ENCODE assay signal across 8 cellular contexts in the genomic region with DNA sequence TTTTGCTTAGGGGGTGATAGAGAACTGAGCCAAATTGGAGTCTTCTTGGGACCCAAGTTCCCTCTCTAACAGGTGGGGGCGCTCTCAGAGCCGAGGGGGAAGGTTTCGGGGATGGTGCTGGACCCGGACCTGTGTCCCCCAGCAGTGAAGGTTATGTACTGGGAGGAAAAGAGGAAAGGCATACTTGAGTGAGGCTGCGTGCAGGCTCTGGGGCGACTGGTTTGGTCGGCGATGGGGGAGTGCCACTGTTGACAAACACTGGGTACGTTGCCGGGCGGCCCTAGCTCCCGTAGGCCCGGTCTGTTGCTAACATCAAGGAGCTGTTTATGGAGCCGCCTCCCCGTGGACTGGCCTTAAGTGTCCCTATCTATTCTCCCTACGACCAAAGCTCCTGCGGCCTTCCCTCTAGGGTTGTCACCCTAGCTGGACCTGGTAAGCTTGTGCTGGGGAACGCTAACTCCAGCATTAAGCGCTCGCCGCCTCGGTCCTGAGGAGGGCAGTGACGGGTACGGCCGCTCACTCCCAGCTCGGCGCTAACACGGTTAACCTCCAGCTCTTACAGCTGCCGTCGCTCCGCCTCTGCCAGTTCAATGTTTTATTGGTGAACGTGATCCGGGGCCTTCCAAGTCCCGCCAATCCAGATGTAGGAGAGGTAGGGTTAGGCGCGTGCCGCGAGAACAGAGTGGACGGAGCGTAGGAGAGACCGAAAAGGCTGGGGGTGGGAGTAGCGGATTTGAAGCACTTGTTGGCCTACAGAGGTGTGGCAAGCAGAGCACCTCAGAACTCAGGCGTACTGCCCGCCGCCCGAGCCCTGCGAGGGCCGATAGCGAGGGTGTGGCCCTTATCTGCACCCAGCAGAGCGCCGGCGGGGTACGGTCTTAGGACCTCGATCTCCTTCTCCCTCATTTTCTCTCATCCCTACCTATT. TPM values are rescaled to one million over a fixed set of nuclear protein-coding genes. Genes with fewer than 3 reads are reported as not detected.
DNase-seq lines count a peak whose midpoint lies in the region; ATAC-seq, FAIRE-seq and TF ChIP-seq lines count a peak whose summit lies in the region.

A gene (plus strand): TSS at position 685 of the 927 bp plus-strand sequence. CDS start 422 bp downstream, outside the sequence.

- peaks cover 33% of the 10 kb centered on the region for H3K36me3 ChIP-seq in OCI-LY3 (replicated peaks; ENCODE audit: low read depth, low read length)
- H3K36me3 ChIP-seq in endothelial cell of umbilical vein (ENCODE audit: control insufficient read depth in 2 of 2, extremely low read depth in 1 of 2, insufficient read depth in 2 of 2, low read length in 2 of 2), result peaks cover 2 to 20% of the 10 kb centered on the region in 2 experiments

- H3K27me3 ChIP-seq in OCI-LY3 (ENCODE audit: low read depth, low read length) (no peaks in the 10 kb centered on the region), endothelial cell of umbilical vein (ENCODE audit: control insufficient read depth in 2 of 2, insufficient read depth in 2 of 2, low read length in 2 of 2) (no peaks in the 10 kb centered on the region)

- H3K4me3 ChIP-seq in OCI-LY3 (ENCODE audit: low read length) (peak within 1 kb of the TSS; percentile 80), endothelial cell of umbilical vein (replicated peaks in 1 of 3; ENCODE audit: insufficient read depth in 1 of 3, low read depth in 1 of 3, low read length in 3 of 3) (peak within 1 kb of the TSS; percentile 81 to 87 (median 87))

- TF ChIP-seq POLR2A in endothelial cell of umbilical vein (IDR thresholded peaks at IDR 0.05; ENCODE audit: low read depth, low read length), result peak; percentile 21

- H3K4me2 ChIP-seq in OCI-LY3 (ENCODE audit: low read length), result peak within 1 kb of the TSS; percentile 91
- H3K4me2 ChIP-seq in endothelial cell of umbilical vein (ENCODE audit: insufficient read depth, low read length), result peak within 1 kb of the TSS; percentile 93

- BruUV-seq in endothelial cell of umbilical vein (replicated peaks; lab: Mats Ljungman, UMichigan), result TSS peak; percentile 70

- POLR2A ChIA-PET in endothelial cell of umbilical vein (lab: Charles Lee), result interaction anchor here (0.5 to 2.2 kb wide), 6 partner anchors 10 to 216 kb away, joined by 3 to 8 read pairs (median 4); a partner anchor contains a TSS

- H3K9ac ChIP-seq in OCI-LY3 (ENCODE audit: low read length), result peak within 1 kb of the TSS; percentile 81
- H3K9ac ChIP-seq in endothelial cell of umbilical vein (replicated peaks; ENCODE audit: extremely low read depth, insufficient read depth, low read length), result peak within 1 kb of the TSS; percentile 82

- peak; percentile 100 for DNase-seq in DMS114 treated with DMSO at 0.1 percent for 48 hours (lab: John Stamatoyannopoulos, UW; ENCODE audit: unreplicated experiment)
- peak; percentile 87 for DNase-seq in HuH-7.5 (ENCODE audit: low spot score)
- DNase-seq in activated CD8-positive, alpha-beta memory T cell treated with anti-CD3 and anti-CD28 coated beads, Interleukin-2, amount 50 U/mL, for 48 hours, result peak; percentile 92
- DNase-seq in endothelial cell of umbilical vein (ENCODE audit: low read depth, low spot score), result peak; percentile 99
- DNase-seq in middle frontal gyrus (ENCODE audit: extremely low spot score, low spot score), result peak; percentile 99
- peak; percentile 83 to 87 for DNase-seq in stimulated activated CD8-positive, alpha-beta memory T cell treated with anti-CD3 and anti-CD28 coated beads, Interleukin-2, amount 100 ng/mL, for 48 hours (ENCODE audit: low read depth in 2 of 2)

- peak within 1 kb of the TSS; percentile 62 for H3K27ac ChIP-seq in OCI-LY3 (ENCODE audit: low read length)
- peak within 1 kb of the TSS; percentile 74 for H3K27ac ChIP-seq in endothelial cell of umbilical vein (ENCODE audit: insufficient read depth, low read depth, low read length)

- H3K4me1 ChIP-seq in OCI-LY3 (ENCODE audit: low read length) (peaks cover 15% of the 10 kb centered on the region), endothelial cell of umbilical vein (ENCODE audit: control insufficient read depth, extremely low read depth, insufficient read depth, low read length) (peaks cover 16% of the 10 kb centered on the region)

- peak; percentile 98 for FAIRE-seq in endothelial cell of umbilical vein (lab: Jason Lieb, UNC)

- no peaks in the 10 kb centered on the region for H4K20me1 ChIP-seq in OCI-LY3 (ENCODE audit: insufficient read depth, low read length)
- H4K20me1 ChIP-seq in endothelial cell of umbilical vein (replicated peaks; ENCODE audit: control insufficient read depth, extremely low read depth, insufficient read depth, low read length), result no peaks in the 10 kb centered on the region

- peak; percentile 83 for ATAC-seq in GM21526 (IDR thresholded peaks at IDR 0.05; ENCODE audit: low FRiP score, unreplicated experiment)

- dilution Hi-C loops in endothelial cell of umbilical vein (cut with MboI; ENCODE audit: extremely low pct_ligation_motif_present, low sequenced_read_pairs), result no loop called here

- H2AFZ ChIP-seq in OCI-LY3 (ENCODE audit: low read depth, low read length) (peak within 1 kb of the TSS; percentile 61), endothelial cell of umbilical vein (ENCODE audit: low read depth, low read length) (peak within 1 kb of the TSS; percentile 79)

- H3K9me3 ChIP-seq in OCI-LY3 (ENCODE audit: insufficient read depth, low read length) (no peaks in the 10 kb centered on the region), endothelial cell of umbilical vein (replicated peaks; ENCODE audit: control insufficient read depth, insufficient read depth, low read length) (no peaks in the 10 kb centered on the region)

- TF ChIP-seq CTCF in OCI-LY3 (IDR thresholded peaks at IDR 0.05; ENCODE audit: low read depth, low read length), result peak; percentile 85
- peak; percentile 42 to 60 for TF ChIP-seq CTCF in endothelial cell of umbilical vein (IDR thresholded peaks at IDR 0.05; ENCODE audit: extremely low read depth in 1 of 2, insufficient read depth in 1 of 2, low read depth in 1 of 2, low read length in 2 of 2)

- CTCF ChIA-PET in endothelial cell of umbilical vein (lab: Charles Lee), result interaction anchor here (0.6 to 3.1 kb wide), 22 partner anchors 8 to 216 kb away, joined by 3 to 35 read pairs (median 4); a partner anchor contains a TSS

- H3K9me1 ChIP-seq in endothelial cell of umbilical vein (replicated peaks; ENCODE audit: control insufficient read depth, extremely low read depth, insufficient read depth, low read length), result no peaks in the 10 kb centered on the region

- H3K79me2 ChIP-seq in OCI-LY3 (ENCODE audit: low read length) (no peaks in the 10 kb centered on the region), endothelial cell of umbilical vein (ENCODE audit: control insufficient read depth, insufficient read depth, low read length) (no peaks in the 10 kb centered on the region)

- intact Hi-C loops in endothelial cell of umbilical vein (cut with micrococcal nuclease), result loop anchor here (1.0 to 2.0 kb wide), 4 partner anchors 11 to 217 kb away; a partner anchor contains a TSS

TF ChIP-seq in endothelial cell of umbilical vein, 7 proteins besides CTCF, POLR2A, EP300 and RAD21:
- TF ChIP-seq GATA2 (IDR thresholded peaks at IDR 0.05; ENCODE audit: insufficient read depth, insufficient read length, low read depth, low read length) (no peak), POLR2AphosphoS5 (IDR thresholded peaks at IDR 0.05; ENCODE audit: insufficient read depth, low read depth, low read length) (peak; percentile 71)
- TF ChIP-seq, protein P1, sequence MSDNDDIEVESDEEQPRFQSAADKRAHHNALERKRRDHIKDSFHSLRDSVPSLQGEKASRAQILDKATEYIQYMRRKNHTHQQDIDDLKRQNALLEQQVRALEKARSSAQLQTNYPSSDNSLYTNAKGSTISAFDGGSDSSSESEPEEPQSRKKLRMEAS (IDR thresholded peaks at IDR 0.05; ENCODE audit: insufficient read depth, insufficient read length), result peak; percentile 63

RNA-seq across cellular contexts. Expression of the gene that starts here (rescaled TPM):
- 28.5 and 28.9 TPM in 2 replicates for total RNA-seq in endothelial cell of umbilical vein
- 26.4 and 31.3 TPM in 2 replicates for polyA plus RNA-seq in endothelial cell of umbilical vein
- polyA plus RNA-seq in endothelial cell of umbilical vein (2011; cell fraction: cytosol; rRNA removed), result 11.8 and 15.6 TPM in 2 replicates
- 118 and 123 TPM in 2 replicates for polyA plus RNA-seq in endothelial cell of umbilical vein (2011; cell fraction: nucleus; rRNA removed)
- polyA plus RNA-seq in endothelial cell of umbilical vein (2012), result 17.9 and 19.2 TPM in 2 replicates
- polyA minus RNA-seq in endothelial cell of umbilical vein, result 13.7 and 16.0 TPM in 2 replicates
- 13.5 TPM for polyA minus RNA-seq in endothelial cell of umbilical vein (2011; cell fraction: cytosol; rRNA and poly(A)+ RNA removed)
- 17.6 and 19.1 TPM in 2 replicates for polyA minus RNA-seq in endothelial cell of umbilical vein (2011; cell fraction: nucleus; rRNA and poly(A)+ RNA removed)

Comparison
In these comparisons a context has a peak if more than half of its experiments do, and no peak if none do; other contexts are left out.
1. Peak in every context shown above with its lines: DNase-seq, ATAC-seq, H3K4me3 ChIP-seq and H3K27ac ChIP-seq.